In genomic region chr3:14946749-14947104, GRCh38 we compare ENCODE assay signal across 8 cellular contexts. TPM values are rescaled to one million over a fixed set of nuclear protein-coding genes. Genes with fewer than 3 reads are reported as not detected.
DNase-seq lines count a peak whose midpoint lies in the region; ATAC-seq lines count a peak whose summit lies in the region.

No MANE protein-coding gene starts in this region.

- H3K27me3 ChIP-seq in iPS-18a (ENCODE audit: control insufficient read depth, insufficient read depth, low read length): no peaks in the 10 kb centered on the region

- no peak for ATAC-seq in activated CD8-positive, alpha-beta T cell treated with anti-CD3 and anti-CD28 coated beads, Interleukin-2, amount 10 ng/mL, durations not matched to agents 7 days and 5 days
- ATAC-seq in stimulated activated naive CD8-positive, alpha-beta T cell treated with anti-CD3 and anti-CD28 coated beads, Interleukin-15, amount 100 ng/mL, for 72 hours: no peak
- ATAC-seq in HG03439 (IDR thresholded peaks at IDR 0.05; ENCODE audit: unreplicated experiment): no peak

- peak; percentile 11 for DNase-seq in DMS79 treated with DMSO at 0.1 percent for 48 hours (lab: John Stamatoyannopoulos, UW)
- DNase-seq in DMS79 (lab: John Stamatoyannopoulos, UW): no peak
- no peak for DNase-seq in activated CD8-positive, alpha-beta T cell treated with anti-CD3 and anti-CD28 coated beads, Interleukin-2, amount 10 ng/mL, durations not matched to agents 7 days and 5 days
- no peak for DNase-seq in stimulated activated naive CD8-positive, alpha-beta T cell treated with anti-CD3 and anti-CD28 coated beads, Interleukin-15, amount 100 ng/mL, for 72 hours
- DNase-seq in GM19240 (ENCODE audit: insufficient read length, low spot score): no peak
- no peak for DNase-seq in NCI-H510A treated with DMSO at 0.1 percent for 48 hours (lab: John Stamatoyannopoulos, UW)

- no peaks in the 10 kb centered on the region for H3K27me3 Mint-ChIP-seq in activated CD8-positive, alpha-beta T cell treated with anti-CD3 and anti-CD28 coated beads, Interleukin-2, amount 10 ng/mL, durations not matched to agents 7 days and 5 days (ENCODE audit: low read depth)
- H3K27me3 Mint-ChIP-seq in stimulated activated naive CD8-positive, alpha-beta T cell treated with anti-CD3 and anti-CD28 coated beads, Interleukin-15, amount 100 ng/mL, for 72 hours: no peaks in the 10 kb centered on the region

- H3K36me3 ChIP-seq in iPS-18a (ENCODE audit: control insufficient read depth, low read depth, low read length): peaks cover 34% of the 10 kb centered on the region

- no peaks in the 10 kb centered on the region for H3K9me3 Mint-ChIP-seq in activated CD8-positive, alpha-beta T cell treated with anti-CD3 and anti-CD28 coated beads, Interleukin-2, amount 10 ng/mL, durations not matched to agents 7 days and 5 days (ENCODE audit: insufficient read depth)
- no peaks in the 10 kb centered on the region for H3K9me3 Mint-ChIP-seq in stimulated activated naive CD8-positive, alpha-beta T cell treated with anti-CD3 and anti-CD28 coated beads, Interleukin-15, amount 100 ng/mL, for 72 hours

- H3K36me3 Mint-ChIP-seq in activated CD8-positive, alpha-beta T cell treated with anti-CD3 and anti-CD28 coated beads, Interleukin-2, amount 10 ng/mL, durations not matched to agents 7 days and 5 days (ENCODE audit: low read depth): peaks cover 63% of the 10 kb centered on the region

- H3K4me1 Mint-ChIP-seq in activated CD8-positive, alpha-beta T cell treated with anti-CD3 and anti-CD28 coated beads, Interleukin-2, amount 10 ng/mL, durations not matched to agents 7 days and 5 days (ENCODE audit: low read depth): peaks cover 47% of the 10 kb centered on the region
- peaks cover 35% of the 10 kb centered on the region for H3K4me1 Mint-ChIP-seq in stimulated activated naive CD8-positive, alpha-beta T cell treated with anti-CD3 and anti-CD28 coated beads, Interleukin-15, amount 100 ng/mL, for 72 hours

- H3K4me3 Mint-ChIP-seq in activated CD8-positive, alpha-beta T cell treated with anti-CD3 and anti-CD28 coated beads, Interleukin-2, amount 10 ng/mL, durations not matched to agents 7 days and 5 days: peak overlapping the region; percentile 96
- H3K4me3 Mint-ChIP-seq in stimulated activated naive CD8-positive, alpha-beta T cell treated with anti-CD3 and anti-CD28 coated beads, Interleukin-15, amount 100 ng/mL, for 72 hours: peak overlapping the region; percentile 93 to 97

- H3K9ac ChIP-seq in iPS-18a (ENCODE audit: low read length): peak overlapping the region; percentile 92

- H3K4me1 ChIP-seq in iPS-18a (ENCODE audit: control insufficient read depth, low read depth, low read length): peaks cover 7% of the 10 kb centered on the region

- H3K4me3 ChIP-seq in iPS-18a (ENCODE audit: low read length): peak overlapping the region; percentile 91

- CTCF ChIA-PET in activated CD8-positive, alpha-beta T cell treated with anti-CD3 and anti-CD28 coated beads, Interleukin-2, amount 10 ng/mL, durations not matched to agents 7 days and 5 days (lab: Charles Lee): interaction anchor here (1.0 kb wide), 1 partner anchor 12 kb away, joined by 3 read pairs; no protein-coding TSS in a partner anchor

- POLR2A ChIA-PET in activated CD8-positive, alpha-beta T cell treated with anti-CD3 and anti-CD28 coated beads, Interleukin-2, amount 10 ng/mL, durations not matched to agents 7 days and 5 days (lab: Charles Lee): interaction anchor here (0.6 to 1.5 kb wide), 8 partner anchors 9 to 1530 kb away, joined by 3 to 8 read pairs (median 3); partner anchors contain the start of genes CCDC174, MRPS25 and RBSN

- no peaks in the 10 kb centered on the region for H3K9me3 ChIP-seq in iPS-18a (ENCODE audit: control insufficient read depth, low read depth, low read length)

- H3K27ac Mint-ChIP-seq in activated CD8-positive, alpha-beta T cell treated with anti-CD3 and anti-CD28 coated beads, Interleukin-2, amount 10 ng/mL, durations not matched to agents 7 days and 5 days: peak overlapping the region; percentile 88
- H3K27ac Mint-ChIP-seq in stimulated activated naive CD8-positive, alpha-beta T cell treated with anti-CD3 and anti-CD28 coated beads, Interleukin-15, amount 100 ng/mL, for 72 hours: peak overlapping the region; percentile 97

- peak overlapping the region; percentile 31 for H3K27ac ChIP-seq in iPS-18a (ENCODE audit: low read length)

RNA-seq across cellular contexts. Expression of gene NR2C2, which starts 0.7 kb away (rescaled TPM):
- total RNA-seq in activated CD8-positive, alpha-beta T cell treated with anti-CD3 and anti-CD28 coated beads, Interleukin-2, amount 10 ng/mL, durations not matched to agents 7 days and 5 days: 10 to 100 TPM; 57.4 to 59.6 TPM
